In genomic region chr17:48026503-48027321, GRCh38 we compare ENCODE assay signal across 1 cellular context.
TF ChIP-seq lines count a peak whose summit lies in the region.

No MANE protein-coding gene starts in this region.

TF ChIP-seq in GM12878, 131 proteins besides CTCF, POLR2A, EP300 and RAD21 (continued from another document):
- TF ChIP-seq NKRF (conservative IDR thresholded peaks at IDR 0.05), result no peak
- TF ChIP-seq ESRRA (IDR thresholded peaks at IDR 0.05; ENCODE audit: low read length), result no peak
- TF ChIP-seq USF2 (IDR thresholded peaks at IDR 0.05; ENCODE audit: borderline replicate concordance, low read depth, low read length), result no peak
- TF ChIP-seq ZZZ3 (IDR thresholded peaks at IDR 0.05; ENCODE audit: control insufficient read depth, insufficient read length, low read depth), result no peak
TF ChIP-seq in GM12878: peak in this region for 16.
